ENCODE assay signal across 17 cellular contexts in genomic region chr22:35328472-35328885, GRCh38. TPM values are rescaled to one million over a fixed set of nuclear protein-coding genes. Genes with fewer than 3 reads are reported as not detected.
DNase-seq lines count a peak whose midpoint lies in the region; ATAC-seq and TF ChIP-seq lines count a peak whose summit lies in the region.
"Had no signal": no experiment of that assay in that cellular context is flagged by ENCODE, and none has a peak within 500 bp of the region (broad histone marks: within the 10 kb centered on the region; RNA-seq: fewer than 3 reads in every experiment).

No MANE protein-coding gene starts in this region.

- WGBS in heart right ventricle, 2 donors, result 85 to 91% methylated on average over 15 of the region's 15 CpGs

- TF ChIP-seq CTCF in heart right ventricle (IDR thresholded peaks at IDR 0.05) (no peak), neural progenitor cell (IDR thresholded peaks at IDR 0.05) (no peak)

- H3K9me3 ChIP-seq in heart right ventricle, result no peaks in the 10 kb centered on the region
- no peaks in the 10 kb centered on the region for H3K9me3 ChIP-seq in neural progenitor cell (ENCODE audit: low read depth)
- H3K9me3 ChIP-seq: esophagus muscularis mucosa had no signal

- peak; percentile 83 for DNase-seq in CD1c-positive myeloid dendritic cell (ENCODE audit: extremely low spot score)
- DNase-seq in NOMO-1 treated with dmso at 0.1 percent for 144 hours (lab: John Stamatoyannopoulos, UW; ENCODE audit: unreplicated experiment), result peak; percentile 77
- no peak for DNase-seq in heart right ventricle
- DNase-seq in mucosa of gallbladder (ENCODE audit: low spot score), result peak; percentile 54
- DNase-seq in neural progenitor cell (ENCODE audit: low spot score), result no peak
- no peak for DNase-seq in activated T-cell treated with anti-CD3 and anti-CD28 coated beads, Interleukin-2, amount 50 U/mL, for 24 hours
- DNase-seq in activated CD4-positive, alpha-beta T cell treated with anti-CD3 and anti-CD28 coated beads for 1 hour, result no peak
- DNase-seq: activated CD4-positive, alpha-beta T cell treated with anti-CD3 and anti-CD28 coated beads for 48 hours; activated naive CD4-positive, alpha-beta T cell treated with anti-CD3 and anti-CD28 coated beads for 36 hours; cortex of kidney; head of caudate nucleus; HFFc6; islet precursor cell; NCI-H2171; T1000 had no signal

- H2AFZ ChIP-seq in neural progenitor cell (replicated peaks), result no peak overlapping the region

- H3K4me2 ChIP-seq in neural progenitor cell, result no peak overlapping the region

- H3K27ac ChIP-seq in heart right ventricle, result peak overlapping the region in 6 of 10 donors; percentile 2 to 82 (median 41)
- H3K27ac ChIP-seq in neural progenitor cell, result no peak overlapping the region
- H3K27ac ChIP-seq: esophagus muscularis mucosa had no signal

- no peak overlapping the region for H3K4me3 Mint-ChIP-seq in neural progenitor cell
- H3K4me3 Mint-ChIP-seq in activated T-cell treated with anti-CD3 and anti-CD28 coated beads, Interleukin-2, amount 50 U/mL, for 24 hours, result no peak overlapping the region
- H3K4me3 Mint-ChIP-seq: activated naive CD4-positive, alpha-beta T cell treated with anti-CD3 and anti-CD28 coated beads for 36 hours; HFFc6 had no signal

- H3K9ac ChIP-seq in neural progenitor cell, result no peak overlapping the region

- peaks cover 12% of the 10 kb centered on the region for H3K36me3 Mint-ChIP-seq in neural progenitor cell
- peaks cover 85% of the 10 kb centered on the region for H3K36me3 Mint-ChIP-seq in activated T-cell treated with anti-CD3 and anti-CD28 coated beads, Interleukin-2, amount 50 U/mL, for 24 hours (ENCODE audit: low read depth)

- H3K4me1 ChIP-seq in heart right ventricle (peaks cover 0 to 44% (median 26%) of the 10 kb centered on the region in 9 donors), neural progenitor cell (no peaks in the 10 kb centered on the region)

- peaks cover 0 to 99% (median 81%) of the 10 kb centered on the region in 9 donors for H3K36me3 ChIP-seq in heart right ventricle
- no peaks in the 10 kb centered on the region for H3K36me3 ChIP-seq in neural progenitor cell

- intact Hi-C loops in heart right ventricle (cut with DNase I), result no loop called here

- ATAC-seq in heart right ventricle (peak in 4 of 8 donors; percentile 11 to 46 (median 26)), GM18858 (IDR thresholded peaks at IDR 0.05; ENCODE audit: unreplicated experiment) (no peak)

- no peaks in the 10 kb centered on the region for H4K20me1 ChIP-seq in neural progenitor cell (ENCODE audit: low read depth)

- no peaks in the 10 kb centered on the region for H3K9me3 Mint-ChIP-seq in neural progenitor cell
- H3K9me3 Mint-ChIP-seq in activated T-cell treated with anti-CD3 and anti-CD28 coated beads, Interleukin-2, amount 50 U/mL, for 24 hours, result no peaks in the 10 kb centered on the region
- H3K9me3 Mint-ChIP-seq: activated naive CD4-positive, alpha-beta T cell treated with anti-CD3 and anti-CD28 coated beads for 36 hours; HFFc6 had no signal

- H3K27me3 ChIP-seq in heart right ventricle (no peaks in the 10 kb centered on the region), neural progenitor cell (no peaks in the 10 kb centered on the region)
- H3K27me3 ChIP-seq: esophagus muscularis mucosa had no signal

- H3K79me2 ChIP-seq in neural progenitor cell (ENCODE audit: low read depth), result no peaks in the 10 kb centered on the region

- H3K4me1 Mint-ChIP-seq in neural progenitor cell, result no peaks in the 10 kb centered on the region
- peaks cover 26% of the 10 kb centered on the region for H3K4me1 Mint-ChIP-seq in activated T-cell treated with anti-CD3 and anti-CD28 coated beads, Interleukin-2, amount 50 U/mL, for 24 hours (ENCODE audit: low read depth)

- H3K27me3 Mint-ChIP-seq in neural progenitor cell (ENCODE audit: insufficient read depth, low read depth), result peaks cover 3% of the 10 kb centered on the region
- no peaks in the 10 kb centered on the region for H3K27me3 Mint-ChIP-seq in activated T-cell treated with anti-CD3 and anti-CD28 coated beads, Interleukin-2, amount 50 U/mL, for 24 hours

- H3F3A ChIP-seq in neural progenitor cell (ENCODE audit: low read depth), result no peaks in the 10 kb centered on the region

- H3K4me3 ChIP-seq in heart right ventricle (no peak overlapping the region), neural progenitor cell (no peak overlapping the region)
- H3K4me3 ChIP-seq: esophagus muscularis mucosa had no signal

- no peak overlapping the region for H3K27ac Mint-ChIP-seq in neural progenitor cell
- H3K27ac Mint-ChIP-seq in activated T-cell treated with anti-CD3 and anti-CD28 coated beads, Interleukin-2, amount 50 U/mL, for 24 hours, result no peak overlapping the region
- H3K27ac Mint-ChIP-seq: activated naive CD4-positive, alpha-beta T cell treated with anti-CD3 and anti-CD28 coated beads for 36 hours; HFFc6 had no signal

RNA-seq across cellular contexts. Expression of gene TOM1, which starts 28.8 kb away (rescaled TPM):
- total RNA-seq in heart right ventricle (10 to 100 TPM; 51.1 to 72.5 (median 62.6) TPM), mucosa of gallbladder (82.9 TPM), neural progenitor cell (ENCODE audit: low replicate concordance) (28.6 and 41.5 TPM in 2 replicates)
- 10 to 100 TPM; 55.0 to 64.6 TPM for polyA plus RNA-seq in heart right ventricle

RNA-seq across cellular contexts. Expression of gene HMOX1, which starts 52.4 kb away (rescaled TPM):
- total RNA-seq in heart right ventricle (10 to 100 TPM in 1 of 10 donors, 1 to 10 TPM in 9; 1.6 to 68.0 (median 4.3) TPM), mucosa of gallbladder (41.1 TPM), neural progenitor cell (ENCODE audit: low replicate concordance) (2.4 and 6.5 TPM in 2 replicates)
- polyA plus RNA-seq in heart right ventricle, result 1 to 10 TPM; 3.5 to 4.9 TPM

Comparison
In these comparisons a context has a peak if more than half of its experiments do, and no peak if none do; other contexts are left out.
1. DNase-seq: peak in CD1c-positive myeloid dendritic cell (single experiment), NOMO-1 treated with dmso at 0.1 percent for 144 hours (single experiment) and mucosa of gallbladder (single experiment); none in heart right ventricle (0 of 2), neural progenitor cell (single experiment), activated T-cell treated with anti-CD3 and anti-CD28 coated beads, Interleukin-2, amount 50 U/mL, for 24 hours (single experiment) and activated CD4-positive, alpha-beta T cell treated with anti-CD3 and anti-CD28 coated beads for 1 hour (single experiment).